8 cellular contexts compared by ENCODE assay signal in genomic region chr3:99875925-99876781, GRCh38. TPM values are rescaled to one million over a fixed set of nuclear protein-coding genes. Genes with fewer than 3 reads are reported as not detected.
A peak's percentile ranks its signal among the peaks of the same experiment; 100 is the strongest.
DNase-seq lines count a peak whose midpoint lies in the region; ATAC-seq, FAIRE-seq and TF ChIP-seq lines count a peak whose summit lies in the region.

No MANE protein-coding gene starts in this region.

- H2BK20ac ChIP-seq in IMR-90 (ENCODE audit: low read depth, low read length): peak overlapping the region; percentile 52; the same call in 1 of the 2 replicates

- POLR2A ChIA-PET in IMR-90 (lab: Charles Lee; ENCODE audit: unreplicated experiment): interaction anchor here (0.5 to 1.8 kb wide), 10 partner anchors 25 to 198 kb away, joined by 3 to 5 read pairs (median 4); no protein-coding TSS in a partner anchor

- in situ Hi-C loops in IMR-90 (cut with MboI; ENCODE audit: low sequenced_read_pairs): no loop called here

- H2AK9ac ChIP-seq in IMR-90 (replicated peaks; ENCODE audit: low read depth, low read length, poor library complexity): peak overlapping the region; percentile 80

- CTCF ChIA-PET in IMR-90 (lab: Yijun Ruan, JAX): no interaction called here

- H2BK15ac ChIP-seq in IMR-90 (ENCODE audit: low read depth, low read length): peak overlapping the region; percentile 71

- peak overlapping the region; percentile 98 for H3K4ac ChIP-seq in IMR-90 (ENCODE audit: low read depth, low read length)

- no peak for FAIRE-seq in astrocyte (lab: Jason Lieb, UNC)

- TSS peak; percentile 81 for BruUV-seq in IMR-90 (replicated peaks; lab: Mats Ljungman, UMichigan)

- TF ChIP-seq RAD21 in IMR-90 (IDR thresholded peaks at IDR 0.05; ENCODE audit: low read length): peak; percentile 52

- peak; percentile 90 for ATAC-seq in GM21528 (IDR thresholded peaks at IDR 0.05; ENCODE audit: low FRiP score, unreplicated experiment)
- peak; percentile 93 for ATAC-seq in IMR-90 (ENCODE audit: low read depth)

- H3K36me3 ChIP-seq in IMR-90 (ENCODE audit: control insufficient read depth, insufficient read depth, low read length) (peaks cover 4% of the 10 kb centered on the region), astrocyte (ENCODE audit: insufficient read depth, low read length) (peaks cover 4% of the 10 kb centered on the region)

- peaks cover 2 to 30% of the 10 kb centered on the region in 2 experiments for H3K79me1 ChIP-seq in IMR-90 (ENCODE audit: low read depth in 1 of 2, low read length in 2 of 2)

- H3K4me3 ChIP-seq in IMR-90 (ENCODE audit: insufficient read depth, low read depth, low read length) (peak overlapping the region; percentile 88), astrocyte (ENCODE audit: insufficient read depth, low read depth, low read length) (peak overlapping the region; percentile 96)

- no peaks in the 10 kb centered on the region for H3K9me3 ChIP-seq in IMR-90 (ENCODE audit: control insufficient read depth, insufficient read depth, low read length)
- H3K9me3 ChIP-seq in astrocyte (ENCODE audit: insufficient read depth, low read depth, low read length): no peaks in the 10 kb centered on the region

- peaks cover 26% of the 10 kb centered on the region for H3K4me1 Mint-ChIP-seq in astrocyte (ENCODE audit: low read depth, unreplicated experiment)

- TF ChIP-seq POLR2A in IMR-90 (IDR thresholded peaks at IDR 0.05; ENCODE audit: low read depth, low read length): peak; percentile 95

- H3K9me1 ChIP-seq in IMR-90 (ENCODE audit: insufficient read depth, low read length): peaks cover 6% of the 10 kb centered on the region

- dilution Hi-C loops in IMR-90 (cut with HindIII; ENCODE audit: low sequenced_read_pairs, unreplicated experiment): no loop called here

- H3K27ac Mint-ChIP-seq in astrocyte (ENCODE audit: unreplicated experiment): peak overlapping the region; percentile 97

- 0% methylated on average over 5 of the region's 62 CpGs; no CpG with 5 or more reads in 1 of the 2 experiments for WGBS in IMR-90 (ENCODE audit: extremely low coverage in 2 of 2, insufficient read length in 1 of 2), 2 experiments

- peak overlapping the region; percentile 99 for H3K14ac ChIP-seq in IMR-90 (replicated peaks; ENCODE audit: low read depth, low read length)

- H3K18ac ChIP-seq in IMR-90 (ENCODE audit: low read depth, low read length): peak overlapping the region; percentile 91

- peak overlapping the region; percentile 37 to 85 for H4K8ac ChIP-seq in IMR-90 (ENCODE audit: low read depth in 2 of 2, low read length in 2 of 2)

- H3K9me3 Mint-ChIP-seq in astrocyte (ENCODE audit: unreplicated experiment): no peaks in the 10 kb centered on the region

- H3K27me3 ChIP-seq in IMR-90 (ENCODE audit: control insufficient read depth, insufficient read depth, low read length) (no peaks in the 10 kb centered on the region), astrocyte (ENCODE audit: insufficient read depth, low read length) (no peaks in the 10 kb centered on the region)

- H3K27ac ChIP-seq in IMR-90 (ENCODE audit: insufficient read depth, low read length) (peak overlapping the region; percentile 88), astrocyte (ENCODE audit: low read depth, low read length) (peak overlapping the region; percentile 94)

- peak overlapping the region; percentile 88 for H2AFZ ChIP-seq in IMR-90 (replicated peaks; ENCODE audit: low read length, poor library complexity)
- peak overlapping the region; percentile 25 for H2AFZ ChIP-seq in astrocyte (ENCODE audit: low read depth, low read length)

- peak overlapping the region; percentile 89 for H3K56ac ChIP-seq in IMR-90 (ENCODE audit: extremely low read depth, insufficient read depth, low read length)

- H3K36me3 Mint-ChIP-seq in astrocyte (ENCODE audit: low read depth, unreplicated experiment): peaks cover 18% of the 10 kb centered on the region

- H3K23ac ChIP-seq in IMR-90 (ENCODE audit: low read depth, low read length): peak overlapping the region; percentile 95

- peak overlapping the region; percentile 82 for H4K5ac ChIP-seq in IMR-90 (ENCODE audit: low read depth, low read length)

- peak; percentile 47 for DNase-seq in DMS153 (lab: John Stamatoyannopoulos, UW)
- DNase-seq in IMR-90: peak; percentile 79
- DNase-seq in T-helper 22 cell (ENCODE audit: low read depth): peak; percentile 28
- DNase-seq in astrocyte (ENCODE audit: low read depth): peak; percentile 65
- peak; percentile 46 to 59 for DNase-seq in hippocampal formation (lab: John Stamatoyannopoulos, UW)
- peak; percentile 40 for DNase-seq in renal cortical epithelial cell (ENCODE audit: low read depth)
- DNase-seq in NCI-H345 (lab: John Stamatoyannopoulos, UW): no peak

- H3K27me3 Mint-ChIP-seq in astrocyte (ENCODE audit: low read depth, unreplicated experiment): no peaks in the 10 kb centered on the region

- intact Hi-C loops in IMR-90 (cut with micrococcal nuclease): loop anchor here (1.0 to 5.0 kb wide), 3 partner anchors 61 to 165 kb away; no protein-coding TSS in a partner anchor

- H2AK5ac ChIP-seq in IMR-90 (ENCODE audit: low read depth, low read length): peak overlapping the region; percentile 63

- H3K4me1 ChIP-seq in IMR-90 (ENCODE audit: control insufficient read depth, insufficient read depth, low read length) (peaks cover 8% of the 10 kb centered on the region), astrocyte (ENCODE audit: insufficient read depth, low read length) (peaks cover 30% of the 10 kb centered on the region)

- H4K20me1 ChIP-seq in IMR-90 (ENCODE audit: insufficient read depth, low read length) (peaks cover 25% of the 10 kb centered on the region), astrocyte (ENCODE audit: insufficient read depth, low read length) (peaks cover 22% of the 10 kb centered on the region)

- H3K4me3 Mint-ChIP-seq in astrocyte (ENCODE audit: unreplicated experiment): peak overlapping the region; percentile 98

- H3K4me2 ChIP-seq in IMR-90 (ENCODE audit: low read depth, low read length): peak overlapping the region; percentile 96
- peak overlapping the region; percentile 83 for H3K4me2 ChIP-seq in astrocyte (ENCODE audit: low read length)

- TF ChIP-seq CTCF in IMR-90 (conservative IDR thresholded peaks at IDR 0.05; ENCODE audit: low read depth, low read length) (0 out of 2 replicates have a peak, but pooled peaks have one; percentile 19), astrocyte (IDR thresholded peaks at IDR 0.05; ENCODE audit: insufficient read depth, low read depth, low read length) (no peak)

- H2BK120ac ChIP-seq in IMR-90 (ENCODE audit: low read depth, low read length): peak overlapping the region; percentile 86

- H3K79me2 ChIP-seq in astrocyte (ENCODE audit: insufficient read depth, low read length): peaks cover 48% of the 10 kb centered on the region

- H2BK5ac ChIP-seq in IMR-90 (ENCODE audit: low read depth, low read length, poor library complexity, severe bottlenecking): peak overlapping the region; percentile 73

- H3K9ac ChIP-seq in IMR-90 (ENCODE audit: low read depth, low read length) (peak overlapping the region; percentile 89), astrocyte (ENCODE audit: low read length) (peak overlapping the region; percentile 98)

- H4K91ac ChIP-seq in IMR-90 (ENCODE audit: insufficient read depth, low read depth, low read length): peak overlapping the region; percentile 94

TF ChIP-seq in IMR-90, 13 proteins besides CTCF, POLR2A, EP300 and RAD21:
- TF ChIP-seq BHLHE40 (IDR thresholded peaks at IDR 0.05; ENCODE audit: low read depth, low read length): peak; percentile 17; the same call in 1 of the 2 replicates
- TF ChIP-seq CEBPB (IDR thresholded peaks at IDR 0.05; ENCODE audit: low read depth, low read length): peak; percentile 65
- TF ChIP-seq FOS (IDR thresholded peaks at IDR 0.05; ENCODE audit: low read depth, low read length): 0 out of 2 replicates have a peak, but pooled peaks have one; percentile 28
- TF ChIP-seq RCOR1 (IDR thresholded peaks at IDR 0.05; ENCODE audit: insufficient replicate concordance, low read length): no peak
- TF ChIP-seq NFE2L2 (IDR thresholded peaks at IDR 0.05; ENCODE audit: low read depth, low read length): no peak
- TF ChIP-seq, protein P1, sequence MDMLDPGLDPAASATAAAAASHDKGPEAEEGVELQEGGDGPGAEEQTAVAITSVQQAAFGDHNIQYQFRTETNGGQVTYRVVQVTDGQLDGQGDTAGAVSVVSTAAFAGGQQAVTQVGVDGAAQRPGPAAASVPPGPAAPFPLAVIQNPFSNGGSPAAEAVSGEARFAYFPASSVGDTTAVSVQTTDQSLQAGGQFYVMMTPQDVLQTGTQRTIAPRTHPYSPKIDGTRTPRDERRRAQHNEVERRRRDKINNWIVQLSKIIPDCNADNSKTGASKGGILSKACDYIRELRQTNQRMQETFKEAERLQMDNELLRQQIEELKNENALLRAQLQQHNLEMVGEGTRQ (IDR thresholded peaks at IDR 0.05; ENCODE audit: low read depth, low read length): no peak
- TF ChIP-seq SMC3 (IDR thresholded peaks at IDR 0.05; ENCODE audit: low read depth, low read length): no peak
- no peak for TF ChIP-seq MAFK (IDR thresholded peaks at IDR 0.05; ENCODE audit: low read depth, low read length)
- TF ChIP-seq MXI1 (IDR thresholded peaks at IDR 0.05; ENCODE audit: borderline replicate concordance, low read depth, low read length): peak; percentile 41; the same call in 1 of the 2 replicates
- TF ChIP-seq MAZ (IDR thresholded peaks at IDR 0.05; ENCODE audit: borderline replicate concordance, low read depth, low read length): peak; percentile 65; the same call in 1 of the 2 replicates
- TF ChIP-seq ELK1 (IDR thresholded peaks at IDR 0.05; ENCODE audit: borderline replicate concordance, low read depth, low read length): no peak
- peak; percentile 56; the same call in 1 of the 2 replicates for TF ChIP-seq CHD1 (IDR thresholded peaks at IDR 0.05; ENCODE audit: low read depth, low read length)
- TF ChIP-seq RFX5 (IDR thresholded peaks at IDR 0.05; ENCODE audit: low read depth, low read length): no peak

RNA-seq across cellular contexts. Expression of gene CMSS1, which starts 58.5 kb away (rescaled TPM):
- total RNA-seq in IMR-90 (2012; rRNA removed) (13.6 and 18.1 TPM in 2 replicates), astrocyte (11.0 and 12.5 TPM in 2 replicates), renal cortical epithelial cell (15.1 and 17.2 TPM in 2 replicates)
- 10.0 and 12.5 TPM in 2 replicates for polyA plus RNA-seq in IMR-90 (2012; rRNA removed)
- polyA plus RNA-seq in IMR-90 (2012; cell fraction: cytosol; rRNA removed): 2.1 and 2.2 TPM in 2 replicates
- polyA plus RNA-seq in IMR-90 (2012; cell fraction: nucleus; rRNA removed; ENCODE audit: low replicate concordance): 0.51 and 4.4 TPM in 2 replicates
